In genomic region chr11:67267188-67268035, GRCh38 we compare ENCODE assay signal across 8 cellular contexts. TPM values are rescaled to one million over a fixed set of nuclear protein-coding genes. Genes with fewer than 3 reads are reported as not detected.
A peak's percentile ranks its signal among the peaks of the same experiment; 100 is the strongest.
DNase-seq lines count a peak whose midpoint lies in the region; ATAC-seq, FAIRE-seq and TF ChIP-seq lines count a peak whose summit lies in the region.

No MANE protein-coding gene starts in this region.

- no peaks in the 10 kb centered on the region for H3K9me3 ChIP-seq in endothelial cell of umbilical vein (replicated peaks; ENCODE audit: control insufficient read depth, insufficient read depth, low read length)

- peak overlapping the region; percentile 56 to 72 (median 69) for H3K4me3 ChIP-seq in endothelial cell of umbilical vein (replicated peaks in 1 of 3; ENCODE audit: insufficient read depth in 1 of 3, low read depth in 1 of 3, low read length in 3 of 3)

- peaks cover 66% of the 10 kb centered on the region for H3K4me1 Mint-ChIP-seq in nephron progenitor cell

- H3K79me2 ChIP-seq in endothelial cell of umbilical vein (ENCODE audit: control insufficient read depth, insufficient read depth, low read length): peaks cover 56% of the 10 kb centered on the region

- POLR2A ChIA-PET in endothelial cell of umbilical vein (lab: Charles Lee): interaction anchor here (1.0 kb wide), 2 partner anchors 28 to 86 kb away, joined by 3 to 4 read pairs; partner anchors contain the start of gene POLD4

- peaks cover 0 to 8% of the 10 kb centered on the region in 2 experiments for H3K36me3 ChIP-seq in endothelial cell of umbilical vein (ENCODE audit: control insufficient read depth in 2 of 2, extremely low read depth in 1 of 2, insufficient read depth in 2 of 2, low read length in 2 of 2)

- FAIRE-seq in endothelial cell of umbilical vein (lab: Jason Lieb, UNC): no peak

- H3K9me1 ChIP-seq in endothelial cell of umbilical vein (replicated peaks; ENCODE audit: control insufficient read depth, extremely low read depth, insufficient read depth, low read length): no peaks in the 10 kb centered on the region

- no peak for TF ChIP-seq CTCF in endothelial cell of umbilical vein (IDR thresholded peaks at IDR 0.05; ENCODE audit: extremely low read depth in 1 of 2, insufficient read depth in 1 of 2, low read depth in 1 of 2, low read length in 2 of 2)
- no peak for TF ChIP-seq CTCF in nephron progenitor cell (IDR thresholded peaks at IDR 0.05)

- DNase-seq in NCI-H2171 treated with DMSO at 0.1 percent for 48 hours (lab: John Stamatoyannopoulos, UW): peak; percentile 6
- DNase-seq in NCI-H2171 (lab: John Stamatoyannopoulos, UW): no peak
- peak; percentile 29 for DNase-seq in T follicular helper cell (ENCODE audit: low read depth)
- DNase-seq in endothelial cell of umbilical vein (ENCODE audit: low read depth, low spot score): no peak
- DNase-seq in nephron progenitor cell: no peak
- DNase-seq in NCI-H1048 (lab: John Stamatoyannopoulos, UW): no peak
- no peak for DNase-seq in dedifferentiated amniotic fluid mesenchymal stem cell (ENCODE audit: extremely low spot score)

- CTCF ChIA-PET in endothelial cell of umbilical vein (lab: Charles Lee): interaction anchor here (0.6 to 2.5 kb wide), 16 partner anchors 10 to 186 kb away, joined by 3 to 35 read pairs (median 5); partner anchors contain the start of gene ANKRD13D

- no peak overlapping the region for H3K27ac ChIP-seq in endothelial cell of umbilical vein (ENCODE audit: insufficient read depth, low read depth, low read length)

- H3K4me3 Mint-ChIP-seq in nephron progenitor cell: peak overlapping the region; percentile 98

- peak overlapping the region; percentile 53 for H3K4me2 ChIP-seq in endothelial cell of umbilical vein (ENCODE audit: insufficient read depth, low read length)

- no peak overlapping the region for H2AFZ ChIP-seq in endothelial cell of umbilical vein (ENCODE audit: low read depth, low read length)

- H3K9me3 Mint-ChIP-seq in nephron progenitor cell: no peaks in the 10 kb centered on the region

- peaks cover 11% of the 10 kb centered on the region for H3K27me3 Mint-ChIP-seq in nephron progenitor cell (ENCODE audit: low read depth, poor library complexity)

- dilution Hi-C loops in endothelial cell of umbilical vein (cut with MboI; ENCODE audit: extremely low pct_ligation_motif_present, low sequenced_read_pairs): no loop called here

- H4K20me1 ChIP-seq in endothelial cell of umbilical vein (replicated peaks; ENCODE audit: control insufficient read depth, extremely low read depth, insufficient read depth, low read length): no peaks in the 10 kb centered on the region

- no peaks in the 10 kb centered on the region for H3K36me3 Mint-ChIP-seq in nephron progenitor cell (ENCODE audit: low read depth)

- ATAC-seq in activated CD4-positive, CD25-positive, alpha-beta regulatory T cell treated with anti-CD3 and anti-CD28 coated beads, Interleukin-2, amount 50 U/mL, for 24 hours: no peak

- peak overlapping the region; percentile 54 for H3K27ac Mint-ChIP-seq in nephron progenitor cell

- intact Hi-C loops in endothelial cell of umbilical vein (cut with micrococcal nuclease): loop anchor here (1.0 to 10.0 kb wide), 2 partner anchors 10 to 237 kb away; partner anchors contain the start of genes CDK2AP2 and PITPNM1

- H3K9ac ChIP-seq in endothelial cell of umbilical vein (replicated peaks; ENCODE audit: extremely low read depth, insufficient read depth, low read length): peak overlapping the region; percentile 49

- H3K27me3 ChIP-seq in endothelial cell of umbilical vein (ENCODE audit: control insufficient read depth in 2 of 2, insufficient read depth in 2 of 2, low read length in 2 of 2): no peaks in the 10 kb centered on the region

- no peak for TF ChIP-seq POLR2A in endothelial cell of umbilical vein (IDR thresholded peaks at IDR 0.05; ENCODE audit: low read depth, low read length)

- H3K4me1 ChIP-seq in endothelial cell of umbilical vein (ENCODE audit: control insufficient read depth, extremely low read depth, insufficient read depth, low read length): peaks cover 38% of the 10 kb centered on the region

- TSS peak; percentile 16 for BruUV-seq in endothelial cell of umbilical vein (replicated peaks; lab: Mats Ljungman, UMichigan)

TF ChIP-seq in endothelial cell of umbilical vein, 7 proteins besides CTCF, POLR2A, EP300 and RAD21:
- TF ChIP-seq JUN (IDR thresholded peaks at IDR 0.05; ENCODE audit: borderline replicate concordance, insufficient read depth, insufficient read length, low read depth): no peak
- TF ChIP-seq MAX (IDR thresholded peaks at IDR 0.05; ENCODE audit: insufficient read depth, insufficient read length): no peak
- TF ChIP-seq MYC (IDR thresholded peaks at IDR 0.05; ENCODE audit: low read depth, low read length): no peak
- TF ChIP-seq POLR2AphosphoS5 (IDR thresholded peaks at IDR 0.05; ENCODE audit: insufficient read depth, low read depth, low read length): no peak
- no peak for TF ChIP-seq FOS (IDR thresholded peaks at IDR 0.05; ENCODE audit: borderline replicate concordance, insufficient read depth, low read length)
- no peak for TF ChIP-seq GATA2 (IDR thresholded peaks at IDR 0.05; ENCODE audit: insufficient read depth, insufficient read length, low read depth, low read length)
- TF ChIP-seq EZH2 (IDR thresholded peaks at IDR 0.05; ENCODE audit: borderline replicate concordance, low read depth, low read length, severe bottlenecking): no peak

RNA-seq across cellular contexts. Expression of gene GRK2, which starts 1.1 kb away (rescaled TPM):
- 62.3 and 66.9 TPM in 2 replicates for total RNA-seq in endothelial cell of umbilical vein
- polyA plus RNA-seq in endothelial cell of umbilical vein: 57.9 and 73.1 TPM in 2 replicates
- polyA plus RNA-seq in endothelial cell of umbilical vein (2011; cell fraction: cytosol; rRNA removed): 41.3 and 53.7 TPM in 2 replicates
- 132 and 162 TPM in 2 replicates for polyA plus RNA-seq in endothelial cell of umbilical vein (2011; cell fraction: nucleus; rRNA removed)
- 41.3 and 55.6 TPM in 2 replicates for polyA plus RNA-seq in endothelial cell of umbilical vein (2012)
- polyA minus RNA-seq in endothelial cell of umbilical vein: 30.8 and 39.9 TPM in 2 replicates
- 52.9 TPM for polyA minus RNA-seq in endothelial cell of umbilical vein (2011; cell fraction: cytosol; rRNA and poly(A)+ RNA removed)
- polyA minus RNA-seq in endothelial cell of umbilical vein (2011; cell fraction: nucleus; rRNA and poly(A)+ RNA removed): 38.1 and 49.4 TPM in 2 replicates

RNA-seq across cellular contexts. Expression of gene ANKRD13D, which starts 21.7 kb away (rescaled TPM):
- total RNA-seq in endothelial cell of umbilical vein: 57.5 and 69.6 TPM in 2 replicates
- 43.5 and 51.2 TPM in 2 replicates for polyA plus RNA-seq in endothelial cell of umbilical vein
- polyA plus RNA-seq in endothelial cell of umbilical vein (2011; cell fraction: cytosol; rRNA removed): 23.3 and 32.6 TPM in 2 replicates
- polyA plus RNA-seq in endothelial cell of umbilical vein (2011; cell fraction: nucleus; rRNA removed): 110 TPM in 2 replicates
- 18.1 and 22.7 TPM in 2 replicates for polyA plus RNA-seq in endothelial cell of umbilical vein (2012)
- polyA minus RNA-seq in endothelial cell of umbilical vein: 22.4 and 23.7 TPM in 2 replicates
- polyA minus RNA-seq in endothelial cell of umbilical vein (2011; cell fraction: cytosol; rRNA and poly(A)+ RNA removed): 12.2 TPM
- polyA minus RNA-seq in endothelial cell of umbilical vein (2011; cell fraction: nucleus; rRNA and poly(A)+ RNA removed): 36.1 and 50.4 TPM in 2 replicates

RNA-seq across cellular contexts. Expression of gene SSH3, which starts 35.9 kb away (rescaled TPM):
- 16.5 and 22.5 TPM in 2 replicates for total RNA-seq in endothelial cell of umbilical vein
- polyA plus RNA-seq in endothelial cell of umbilical vein: 14.3 and 16.4 TPM in 2 replicates
- 6.1 and 9.0 TPM in 2 replicates for polyA plus RNA-seq in endothelial cell of umbilical vein (2011; cell fraction: cytosol; rRNA removed)
- 44.3 and 57.9 TPM in 2 replicates for polyA plus RNA-seq in endothelial cell of umbilical vein (2011; cell fraction: nucleus; rRNA removed)
- polyA plus RNA-seq in endothelial cell of umbilical vein (2012): 15.7 and 20.8 TPM in 2 replicates
- 5.8 and 9.4 TPM in 2 replicates for polyA minus RNA-seq in endothelial cell of umbilical vein
- polyA minus RNA-seq in endothelial cell of umbilical vein (2011; cell fraction: cytosol; rRNA and poly(A)+ RNA removed): 15.0 TPM
- polyA minus RNA-seq in endothelial cell of umbilical vein (2011; cell fraction: nucleus; rRNA and poly(A)+ RNA removed): 5.3 and 12.8 TPM in 2 replicates

Comparison
In these comparisons a context has a peak if more than half of its experiments do, and no peak if none do; other contexts are left out.
1. DNase-seq: peak in NCI-H2171 treated with DMSO at 0.1 percent for 48 hours (single experiment) and T follicular helper cell (single experiment); none in NCI-H2171 (single experiment), endothelial cell of umbilical vein (single experiment), nephron progenitor cell (single experiment), NCI-H1048 (single experiment) and dedifferentiated amniotic fluid mesenchymal stem cell (single experiment).